Comparison of ENCODE assay signal across 20 cellular contexts in genomic region chr2:13413989-13414388, GRCh38.
DNase-seq lines count a peak whose midpoint lies in the region; ATAC-seq and TF ChIP-seq lines count a peak whose summit lies in the region.
"Had no signal": no experiment of that assay in that cellular context is flagged by ENCODE, and none has a peak within 500 bp of the region (broad histone marks: within the 10 kb centered on the region; RNA-seq: fewer than 3 reads in every experiment).

No MANE protein-coding gene starts in this region.

- no peaks in the 10 kb centered on the region for H3K27me3 Mint-ChIP-seq in activated naive CD8-positive, alpha-beta T cell treated with anti-CD3 and anti-CD28 coated beads for 36 hours
- H3K27me3 Mint-ChIP-seq: stimulated activated naive CD8-positive, alpha-beta T cell treated with anti-CD3 and anti-CD28 coated beads, Interleukin-15, amount 100 ng/mL, for 72 hours; T-cell had no signal

- peaks cover 3% of the 10 kb centered on the region for H3K9me3 Mint-ChIP-seq in activated naive CD8-positive, alpha-beta T cell treated with anti-CD3 and anti-CD28 coated beads for 36 hours

- no peak for TF ChIP-seq EP300 in SK-N-SH (IDR thresholded peaks at IDR 0.05; ENCODE audit: borderline replicate concordance in 1 of 2, low read depth in 1 of 2, low read length in 1 of 2)
- TF ChIP-seq EP300 in tibial nerve (IDR thresholded peaks at IDR 0.05) = no peak

- no peaks in the 10 kb centered on the region for H4K20me1 ChIP-seq in SK-N-SH (ENCODE audit: insufficient read depth)
- no peaks in the 10 kb centered on the region for H4K20me1 ChIP-seq in Loucy (ENCODE audit: insufficient read depth, low read length, poor library complexity, severe bottlenecking)

- ATAC-seq in SK-N-SH treated with all-trans-retinoic acid at 6 μM for 48 hours = no peak
- no peak for ATAC-seq in HG02571 (IDR thresholded peaks at IDR 0.05; ENCODE audit: unreplicated experiment)
- ATAC-seq: natural killer cell; stimulated activated naive CD8-positive, alpha-beta T cell treated with anti-CD3 and anti-CD28 coated beads, Interleukin-15, amount 100 ng/mL, for 72 hours; T-cell had no signal

- H3K4me3 ChIP-seq in SK-N-SH (ENCODE audit: low read depth in 2 of 2, low read length in 1 of 2) (no peak overlapping the region), Loucy (ENCODE audit: low read length, poor library complexity, severe bottlenecking) (no peak overlapping the region), WERI-Rb-1 (ENCODE audit: low read depth, low read length) (no peak overlapping the region), tibial nerve (no peak overlapping the region)
- H3K4me3 ChIP-seq: ascending aorta, upper lobe of left lung had no signal

- no peak overlapping the region for H3K27ac Mint-ChIP-seq in activated naive CD8-positive, alpha-beta T cell treated with anti-CD3 and anti-CD28 coated beads for 36 hours
- H3K27ac Mint-ChIP-seq: HFFc6; natural killer cell; stimulated activated naive CD8-positive, alpha-beta T cell treated with anti-CD3 and anti-CD28 coated beads, Interleukin-15, amount 100 ng/mL, for 72 hours; T-cell had no signal

- POLR2A ChIA-PET in SK-N-SH (lab: Yijun Ruan, JAX) = interaction anchor here (0.7 kb wide), 1 partner anchor 532 kb away, joined by 3 read pairs; no protein-coding TSS in a partner anchor

- H3F3A ChIP-seq in SK-N-SH (replicated peaks; ENCODE audit: insufficient read depth) = no peaks in the 10 kb centered on the region
- no peaks in the 10 kb centered on the region for H3F3A ChIP-seq in Loucy (ENCODE audit: low read depth)

- H3K36me3 ChIP-seq in SK-N-SH (replicated peaks in 1 of 2; ENCODE audit: control insufficient read depth in 1 of 2, insufficient read depth in 2 of 2, low read length in 1 of 2) (no peaks in the 10 kb centered on the region), Loucy (ENCODE audit: insufficient read depth, low read length) (no peaks in the 10 kb centered on the region), WERI-Rb-1 (no peaks in the 10 kb centered on the region), tibial nerve (no peaks in the 10 kb centered on the region)
- H3K36me3 ChIP-seq: ascending aorta, upper lobe of left lung had no signal

- no peaks in the 10 kb centered on the region for H3K27me3 ChIP-seq in SK-N-SH (ENCODE audit: insufficient read depth)
- H3K27me3 ChIP-seq in Loucy (ENCODE audit: insufficient read depth, low read length, poor library complexity, severe bottlenecking) = no peaks in the 10 kb centered on the region
- no peaks in the 10 kb centered on the region for H3K27me3 ChIP-seq in WERI-Rb-1 (ENCODE audit: insufficient read depth, low read depth, severe bottlenecking)
- no peaks in the 10 kb centered on the region for H3K27me3 ChIP-seq in tibial nerve
- H3K27me3 ChIP-seq: ascending aorta, upper lobe of left lung had no signal

- 40% methylated on average over 1 of the region's 1 CpG for WGBS in SK-N-SH (ENCODE audit: low lambda C conversion rate)
- 95 to 97% methylated on average over 1 of the region's 1 CpG for WGBS in tibial nerve, 2 donors

- H3K27ac ChIP-seq in SK-N-SH (ENCODE audit: low read depth in 2 of 2, low read length in 1 of 2) (no peak overlapping the region; a peak in 1 of 4 replicates), WERI-Rb-1 (no peak overlapping the region), tibial nerve (no peak overlapping the region)
- H3K27ac ChIP-seq: ascending aorta, upper lobe of left lung had no signal

- no peak overlapping the region for H3K4me3 Mint-ChIP-seq in activated naive CD8-positive, alpha-beta T cell treated with anti-CD3 and anti-CD28 coated beads for 36 hours
- H3K4me3 Mint-ChIP-seq: HFFc6; natural killer cell; stimulated activated naive CD8-positive, alpha-beta T cell treated with anti-CD3 and anti-CD28 coated beads, Interleukin-15, amount 100 ng/mL, for 72 hours; T-cell had no signal

- CTCF ChIA-PET in SK-N-SH (lab: Yijun Ruan, JAX) = interaction anchor here (1.8 kb wide), 1 partner anchor 358 kb away, joined by 5 read pairs; no protein-coding TSS in a partner anchor

- no peak for TF ChIP-seq POLR2A in tibial nerve (IDR thresholded peaks at IDR 0.05)

- H2AFZ ChIP-seq in SK-N-SH (ENCODE audit: low read depth) (no peak overlapping the region), Loucy (ENCODE audit: low read length) (no peak overlapping the region)

- H3K79me2 ChIP-seq in SK-N-SH (ENCODE audit: insufficient read depth) (no peaks in the 10 kb centered on the region), Loucy (ENCODE audit: insufficient read depth, low read length) (no peaks in the 10 kb centered on the region)

- H3K9ac ChIP-seq in SK-N-SH (no peak overlapping the region), Loucy (ENCODE audit: low read depth, low read length, poor library complexity, severe bottlenecking) (no peak overlapping the region)

- H3K9me2 ChIP-seq in SK-N-SH (no peaks in the 10 kb centered on the region), Loucy (replicated peaks; ENCODE audit: low read depth, low read length) (no peaks in the 10 kb centered on the region)

- H3K4me1 Mint-ChIP-seq in activated naive CD8-positive, alpha-beta T cell treated with anti-CD3 and anti-CD28 coated beads for 36 hours = no peaks in the 10 kb centered on the region
- H3K4me1 Mint-ChIP-seq: natural killer cell; stimulated activated naive CD8-positive, alpha-beta T cell treated with anti-CD3 and anti-CD28 coated beads, Interleukin-15, amount 100 ng/mL, for 72 hours; T-cell had no signal

- TF ChIP-seq CTCF in SK-N-SH (IDR thresholded peaks at IDR 0.05) (no peak), Loucy (conservative IDR thresholded peaks at IDR 0.05; ENCODE audit: low read length) (peak; percentile 70), WERI-Rb-1 (IDR thresholded peaks at IDR 0.05; ENCODE audit: low read depth, low read length) (peak; percentile 24; the same call in 1 of the 2 replicates), tibial nerve (IDR thresholded peaks at IDR 0.05) (no peak)

- H3K4me1 ChIP-seq in SK-N-SH (ENCODE audit: control insufficient read depth in 1 of 2, insufficient read depth in 2 of 2, low read depth in 1 of 2, low read length in 1 of 2) (peaks cover 0 to 6% of the 10 kb centered on the region in 2 experiments; a peak in 2 of 4 replicates), Loucy (ENCODE audit: insufficient read depth, low read length, poor library complexity, severe bottlenecking) (no peaks in the 10 kb centered on the region), tibial nerve (no peaks in the 10 kb centered on the region)
- H3K4me1 ChIP-seq: ascending aorta, upper lobe of left lung had no signal

- TF ChIP-seq RAD21 in SK-N-SH (IDR thresholded peaks at IDR 0.05; ENCODE audit: low read length) = 0 out of 2 replicates have a peak, but pooled peaks have one; percentile 25

- H3K36me3 Mint-ChIP-seq in activated naive CD8-positive, alpha-beta T cell treated with anti-CD3 and anti-CD28 coated beads for 36 hours = no peaks in the 10 kb centered on the region
- H3K36me3 Mint-ChIP-seq: natural killer cell, T-cell had no signal

- DNase-seq in SK-N-SH (no peak), WERI-Rb-1 (no peak), head of caudate nucleus (no peak), tibial nerve (ENCODE audit: low spot score in 2 of 2) (no peak)
- DNase-seq in activated naive CD8-positive, alpha-beta T cell treated with anti-CD3 and anti-CD28 coated beads for 36 hours = no peak
- DNase-seq: activated CD4-positive, alpha-beta T cell treated with anti-CD3 and anti-CD28 coated beads, Interleukin-2, amount 50 U/mL, for 4 hours; activated naive CD4-positive, alpha-beta T cell treated with Interleukin-2 at 50 U/mL for 16 hours; HFFc6; hypothalamus; mesenchymal stem cell; natural killer cell; NCI-H2029; NK-92 treated with Interleukin-12 subunit alpha and Interleukin-12 subunit beta, amount 100 ng/mL, for 24 hours; stimulated activated naive CD8-positive, alpha-beta T cell treated with anti-CD3 and anti-CD28 coated beads, Interleukin-15, amount 100 ng/mL, for 72 hours; T-cell; upper lobe of left lung had no signal

- H3K9me3 ChIP-seq in SK-N-SH (no peaks in the 10 kb centered on the region), Loucy (ENCODE audit: insufficient read depth, low read depth, low read length) (no peaks in the 10 kb centered on the region), WERI-Rb-1 (ENCODE audit: severe bottlenecking) (no peaks in the 10 kb centered on the region), tibial nerve (no peaks in the 10 kb centered on the region)
- H3K9me3 ChIP-seq: ascending aorta had no signal

- H3K4me2 ChIP-seq in SK-N-SH = no peak overlapping the region
- no peak overlapping the region for H3K4me2 ChIP-seq in Loucy (ENCODE audit: low read depth, low read length, poor library complexity, severe bottlenecking)

- intact Hi-C loops in head of caudate nucleus (cut with DNase I) = no loop called here

TF ChIP-seq in SK-N-SH, 30 proteins besides CTCF, POLR2A, EP300 and RAD21 (continues in another document):
- no peak for TF ChIP-seq PBX3 (IDR thresholded peaks at IDR 0.05)
- no peak for TF ChIP-seq NFIC (IDR thresholded peaks at IDR 0.05; ENCODE audit: borderline replicate concordance)
- no peak for TF ChIP-seq TEAD4 (IDR thresholded peaks at IDR 0.05; ENCODE audit: borderline replicate concordance, insufficient read depth)
- TF ChIP-seq SIN3A (IDR thresholded peaks at IDR 0.05; ENCODE audit: borderline replicate concordance, low read depth, low read length) = no peak

TF ChIP-seq in SK-N-SH treated with all-trans-retinoic acid at 6 μM for 48 hours, 23 proteins besides CTCF, POLR2A, EP300 and RAD21:
- TF ChIP-seq, protein P1, sequence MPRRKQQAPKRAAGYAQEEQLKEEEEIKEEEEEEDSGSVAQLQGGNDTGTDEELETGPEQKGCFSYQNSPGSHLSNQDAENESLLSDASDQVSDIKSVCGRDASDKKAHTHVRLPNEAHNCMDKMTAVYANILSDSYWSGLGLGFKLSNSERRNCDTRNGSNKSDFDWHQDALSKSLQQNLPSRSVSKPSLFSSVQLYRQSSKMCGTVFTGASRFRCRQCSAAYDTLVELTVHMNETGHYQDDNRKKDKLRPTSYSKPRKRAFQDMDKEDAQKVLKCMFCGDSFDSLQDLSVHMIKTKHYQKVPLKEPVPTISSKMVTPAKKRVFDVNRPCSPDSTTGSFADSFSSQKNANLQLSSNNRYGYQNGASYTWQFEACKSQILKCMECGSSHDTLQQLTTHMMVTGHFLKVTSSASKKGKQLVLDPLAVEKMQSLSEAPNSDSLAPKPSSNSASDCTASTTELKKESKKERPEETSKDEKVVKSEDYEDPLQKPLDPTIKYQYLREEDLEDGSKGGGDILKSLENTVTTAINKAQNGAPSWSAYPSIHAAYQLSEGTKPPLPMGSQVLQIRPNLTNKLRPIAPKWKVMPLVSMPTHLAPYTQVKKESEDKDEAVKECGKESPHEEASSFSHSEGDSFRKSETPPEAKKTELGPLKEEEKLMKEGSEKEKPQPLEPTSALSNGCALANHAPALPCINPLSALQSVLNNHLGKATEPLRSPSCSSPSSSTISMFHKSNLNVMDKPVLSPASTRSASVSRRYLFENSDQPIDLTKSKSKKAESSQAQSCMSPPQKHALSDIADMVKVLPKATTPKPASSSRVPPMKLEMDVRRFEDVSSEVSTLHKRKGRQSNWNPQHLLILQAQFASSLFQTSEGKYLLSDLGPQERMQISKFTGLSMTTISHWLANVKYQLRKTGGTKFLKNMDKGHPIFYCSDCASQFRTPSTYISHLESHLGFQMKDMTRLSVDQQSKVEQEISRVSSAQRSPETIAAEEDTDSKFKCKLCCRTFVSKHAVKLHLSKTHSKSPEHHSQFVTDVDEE (CRISPR knock-in tag; IDR thresholded peaks at IDR 0.05) = no peak
TF ChIP-seq in SK-N-SH treated with all-trans-retinoic acid at 6 μM for 48 hours: peak in this region for 0.

Comparison
In these comparisons a context has a peak if more than half of its experiments do, and no peak if none do; other contexts are left out.
1. CTCF ChIP-seq: peak in Loucy (single experiment) and WERI-Rb-1 (single experiment); none in SK-N-SH (single experiment) and tibial nerve (0 of 5).